9 cellular contexts compared by ENCODE assay signal in genomic region chr10:72834183-72834825, GRCh38. TPM values are rescaled to one million over a fixed set of nuclear protein-coding genes. Genes with fewer than 3 reads are reported as not detected.
DNase-seq lines count a peak whose midpoint lies in the region; ATAC-seq and TF ChIP-seq lines count a peak whose summit lies in the region.
"Had no signal": no experiment of that assay in that cellular context is flagged by ENCODE, and none has a peak within 500 bp of the region (broad histone marks: within the 10 kb centered on the region; RNA-seq: fewer than 3 reads in every experiment).

No MANE protein-coding gene starts in this region.

- H3K27ac ChIP-seq in CD8-positive, alpha-beta T cell (ENCODE audit: low read depth, low read length): no peak overlapping the region
- no peak overlapping the region for H3K27ac ChIP-seq in GM23338 (ENCODE audit: low read depth)
- H3K27ac ChIP-seq in prostate gland: no peak overlapping the region

- H3K27me3 Mint-ChIP-seq in CD8-positive, alpha-beta T cell (ENCODE audit: low read depth): no peaks in the 10 kb centered on the region
- no peaks in the 10 kb centered on the region for H3K27me3 Mint-ChIP-seq in GM23338 (ENCODE audit: insufficient read depth, low read depth, poor library complexity)

- DNase-seq in CD8-positive, alpha-beta T cell: peak in 5 of 7 experiments; percentile 9 to 52 (median 25)
- DNase-seq in GM23338 (ENCODE audit: low spot score) (peak; percentile 76), NCI-H69 (lab: John Stamatoyannopoulos, UW) (peak; percentile 59), Right ventricle myocardium superior (no peak), prostate gland (ENCODE audit: low spot score) (peak; percentile 43)
- DNase-seq in activated naive CD4-positive, alpha-beta T cell treated with anti-CD3 and anti-CD28 coated beads, Interleukin-2, amount 50 U/mL, for 16 hours: peak; percentile 25

- CTCF ChIA-PET in CD8-positive, alpha-beta T cell (lab: Charles Lee): interaction anchor here (0.9 to 5.2 kb wide), 11 partner anchors 9 to 485 kb away, joined by 3 to 78 read pairs (median 4); no protein-coding TSS in a partner anchor

- H3F3A ChIP-seq in GM23338 (replicated peaks; ENCODE audit: low read depth): no peaks in the 10 kb centered on the region

- H3K4me2 ChIP-seq in GM23338: no peak overlapping the region

- no peaks in the 10 kb centered on the region for H3K36me3 ChIP-seq in CD8-positive, alpha-beta T cell (ENCODE audit: insufficient read depth, low read length)
- no peaks in the 10 kb centered on the region for H3K36me3 ChIP-seq in GM23338 (ENCODE audit: insufficient read depth)
- H3K36me3 ChIP-seq in prostate gland: no peaks in the 10 kb centered on the region

- no peaks in the 10 kb centered on the region for H3K9me2 ChIP-seq in GM23338 (ENCODE audit: insufficient read depth)

- H3K4me3 Mint-ChIP-seq in CD8-positive, alpha-beta T cell: no peak overlapping the region
- H3K4me3 Mint-ChIP-seq in GM23338: no peak overlapping the region

- H3K36me3 Mint-ChIP-seq in CD8-positive, alpha-beta T cell: peaks cover 10% of the 10 kb centered on the region
- H3K36me3 Mint-ChIP-seq in GM23338 (ENCODE audit: low read depth): no peaks in the 10 kb centered on the region

- no peaks in the 10 kb centered on the region for H4K20me1 ChIP-seq in GM23338 (replicated peaks; ENCODE audit: insufficient read depth)

- TF ChIP-seq CTCF in CD8-positive, alpha-beta T cell (IDR thresholded peaks at IDR 0.05): peak; percentile 64
- TF ChIP-seq CTCF in GM23338 (conservative IDR thresholded peaks at IDR 0.05; ENCODE audit: low read depth in 2 of 2) (peak; percentile 75 to 84), prostate gland (IDR thresholded peaks at IDR 0.05) (peak in 3 of 4 experiments; percentile 50 to 76 (median 75))

- H3K79me2 ChIP-seq in GM23338 (replicated peaks; ENCODE audit: insufficient read depth): peaks cover 12% of the 10 kb centered on the region; the same call in 1 of the 2 replicates

- TF ChIP-seq POLR2A in prostate gland (IDR thresholded peaks at IDR 0.05): no peak

- POLR2A ChIA-PET in CD8-positive, alpha-beta T cell (lab: Charles Lee): interaction anchor here (0.6 to 1.0 kb wide), 2 partner anchors 470 to 472 kb away, joined by 3 to 4 read pairs; no protein-coding TSS in a partner anchor

- no peaks in the 10 kb centered on the region for H3K9me3 Mint-ChIP-seq in CD8-positive, alpha-beta T cell
- H3K9me3 Mint-ChIP-seq in GM23338: no peaks in the 10 kb centered on the region

- no peaks in the 10 kb centered on the region for H3K9me3 ChIP-seq in CD8-positive, alpha-beta T cell (ENCODE audit: low read length)
- no peaks in the 10 kb centered on the region for H3K9me3 ChIP-seq in prostate gland

- H3K4me1 ChIP-seq in CD8-positive, alpha-beta T cell (ENCODE audit: insufficient read depth, low read length): no peaks in the 10 kb centered on the region
- H3K4me1 ChIP-seq in GM23338 (ENCODE audit: insufficient read depth) (peaks cover 11% of the 10 kb centered on the region; the same call in 1 of the 2 replicates), prostate gland (replicated peaks) (no peaks in the 10 kb centered on the region)

- no peak overlapping the region for H2AFZ ChIP-seq in GM23338

- no peak overlapping the region for H3K4me3 ChIP-seq in CD8-positive, alpha-beta T cell (ENCODE audit: low read depth, low read length)
- H3K4me3 ChIP-seq in GM23338 (no peak overlapping the region), prostate gland (no peak overlapping the region)

- WGBS in prostate gland: 72% methylated on average over 5 of the region's 5 CpGs

- intact Hi-C loops in CD8-positive, alpha-beta T cell (cut with DNase I, micrococcal nuclease): loop anchor here (1.0 to 10.0 kb wide), 3 partner anchors 140 to 470 kb away; partner anchors contain the start of gene MCU (in 2 of the 2)
- intact Hi-C loops in Right ventricle myocardium superior (cut with DNase I): loop anchor here (5.0 kb wide), 2 partner anchors 142 to 472 kb away; partner anchors contain the start of gene MCU
- intact Hi-C loops in prostate gland (cut with DNase I): loop anchor here (2.0 kb wide), 2 partner anchors 140 to 470 kb away; no protein-coding TSS in a partner anchor

- peaks cover 2% of the 10 kb centered on the region for H3K4me1 Mint-ChIP-seq in CD8-positive, alpha-beta T cell (ENCODE audit: low read depth)
- H3K4me1 Mint-ChIP-seq in GM23338: peaks cover 14% of the 10 kb centered on the region; the same call in 2 of the 3 replicates

- H3K27ac Mint-ChIP-seq in CD8-positive, alpha-beta T cell: no peak overlapping the region
- H3K27ac Mint-ChIP-seq in GM23338: no peak overlapping the region

- ATAC-seq in CD8-positive, alpha-beta T cell: peak; percentile 71
- peak; percentile 65 for ATAC-seq in GM23338
- peak; percentile 80 for ATAC-seq in Right ventricle myocardium superior (ENCODE audit: poor library complexity)
- ATAC-seq in GM19351 (IDR thresholded peaks at IDR 0.05; ENCODE audit: unreplicated experiment): no peak
- ATAC-seq in GM21390 (IDR thresholded peaks at IDR 0.05; ENCODE audit: unreplicated experiment): no peak

- no peaks in the 10 kb centered on the region for H3K27me3 ChIP-seq in CD8-positive, alpha-beta T cell (ENCODE audit: insufficient read depth, low read length)
- no peaks in the 10 kb centered on the region for H3K27me3 ChIP-seq in GM23338 (ENCODE audit: insufficient read depth)
- H3K27me3 ChIP-seq in prostate gland (replicated peaks; ENCODE audit: insufficient read depth): no peaks in the 10 kb centered on the region

TF ChIP-seq in GM23338, 12 proteins besides CTCF, POLR2A, EP300 and RAD21 (continues in another document):
- no peak for TF ChIP-seq STAT1 (IDR thresholded peaks at IDR 0.05; ENCODE audit: unreplicated experiment)
- no peak for TF ChIP-seq JUNB (IDR thresholded peaks at IDR 0.05; ENCODE audit: unreplicated experiment)
- TF ChIP-seq EZH2 (IDR thresholded peaks at IDR 0.05; ENCODE audit: low read depth, unreplicated experiment): no peak
- TF ChIP-seq ZNF114 (CRISPR knock-in tag; IDR thresholded peaks at IDR 0.05): no peak
- TF ChIP-seq CREB1 (CRISPR knock-in tag; IDR thresholded peaks at IDR 0.05; ENCODE audit: low read depth): no peak
- no peak for TF ChIP-seq ETS1 (IDR thresholded peaks at IDR 0.05)
- TF ChIP-seq REST (IDR thresholded peaks at IDR 0.05; ENCODE audit: unreplicated experiment): no peak
- TF ChIP-seq EZH2phosphoT487 (IDR thresholded peaks at IDR 0.05; ENCODE audit: unreplicated experiment): no peak
- TF ChIP-seq NANOG (IDR thresholded peaks at IDR 0.05; ENCODE audit: borderline replicate concordance): no peak

RNA-seq across cellular contexts. Expression of gene OIT3, which starts 59.2 kb away (rescaled TPM):
- not detected for total RNA-seq in CD8-positive, alpha-beta T cell
- not detected in 2 replicates for total RNA-seq in GM23338 (2014; rRNA removed; shearing (Covaris generic))
- not detected in 2 replicates for polyA plus RNA-seq in GM23338 (2016; fragmentation: Nextera tagmentation; extraction: Ambion mirVana)
- total RNA-seq in Right ventricle myocardium superior: not detected
- total RNA-seq in prostate gland: not detected
- total RNA-seq: T-helper 2 cell treated with Interferon-gamma antibody and Interleukin-4, amounts not matched to agents 100 ng/mL and 5 ng/mL, for 36 hours had no signal

Comparison
In these comparisons a context has a peak if more than half of its experiments do, and no peak if none do; other contexts are left out.
1. ATAC-seq: peak in CD8-positive, alpha-beta T cell (single experiment), GM23338 (single experiment) and Right ventricle myocardium superior (single experiment); none in GM19351 (single experiment) and GM21390 (single experiment).
2. Peak in every context shown above with its lines, with median percentiles within 50 percentile points of each other: CTCF ChIP-seq.